ENCODE assay signal across 19 cellular contexts in the genomic region with DNA sequence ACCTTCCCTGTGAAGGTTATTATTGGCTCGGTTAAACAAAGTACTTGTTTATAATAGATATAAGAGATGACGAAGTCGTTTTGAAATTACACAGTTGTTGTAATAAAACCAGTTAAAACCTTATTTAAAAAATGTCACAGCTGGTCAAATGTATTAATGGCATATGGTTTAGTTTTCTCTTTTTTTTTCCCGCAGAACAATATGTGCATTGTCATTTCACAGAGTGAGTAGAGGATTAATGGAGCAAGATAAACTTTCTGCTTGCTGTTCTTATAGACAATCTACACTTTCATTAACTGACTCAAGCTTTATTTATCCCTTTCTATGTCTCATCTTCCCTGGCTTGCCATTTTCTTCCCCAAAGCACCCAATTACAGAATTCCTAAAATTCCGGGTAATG.
DNase-seq lines count a peak whose midpoint lies in the region; ATAC-seq, FAIRE-seq and TF ChIP-seq lines count a peak whose summit lies in the region.
"Had no signal": no experiment of that assay in that cellular context is flagged by ENCODE, and none has a peak within 500 bp of the region (broad histone marks: within the 10 kb centered on the region; RNA-seq: fewer than 3 reads in every experiment).

No MANE protein-coding gene starts in this region.

- no peak overlapping the region for H2AFZ ChIP-seq in neural progenitor cell (replicated peaks)

- FAIRE-seq in endometrium (lab: Jason Lieb, UNC): peak; percentile 95
- FAIRE-seq: K562 had no signal

- TF ChIP-seq CTCF in nephron progenitor cell (IDR thresholded peaks at IDR 0.05): no peak
- no peak for TF ChIP-seq CTCF in neural progenitor cell (IDR thresholded peaks at IDR 0.05)

- H3K36me3 Mint-ChIP-seq in nephron progenitor cell (ENCODE audit: low read depth): no peaks in the 10 kb centered on the region
- no peaks in the 10 kb centered on the region for H3K36me3 Mint-ChIP-seq in neural progenitor cell
- H3K36me3 Mint-ChIP-seq: CD8-positive, alpha-beta T cell had no signal

- H3K27me3 ChIP-seq in SJCRH30 (no peaks in the 10 kb centered on the region), neural progenitor cell (no peaks in the 10 kb centered on the region)
- H3K27me3 ChIP-seq: BLaER1 treated with 17β-estradiol and CSF1 and Interleukin-3, amounts not matched to agents 10 nM and 100 nM had no signal

- DNase-seq in NCI-H2171 (lab: John Stamatoyannopoulos, UW) (peak; percentile 19), SJCRH30 (peak in 1 of 2 experiments; percentile 67), nephron progenitor cell (no peak), DMS153 treated with DMSO at 0.1 percent for 48 hours (lab: John Stamatoyannopoulos, UW; ENCODE audit: unreplicated experiment) (no peak), neural progenitor cell (ENCODE audit: low spot score) (no peak)
- DNase-seq: CD8-positive, alpha-beta T cell; COR-L47; DMS79; GDM1; GOT3; H7; IMR-90 had no signal

- H3K4me2 ChIP-seq in neural progenitor cell: no peak overlapping the region
- H3K4me2 ChIP-seq: BLaER1 treated with 17β-estradiol and CSF1 and Interleukin-3, amounts not matched to agents 10 nM and 100 nM had no signal

- H3F3A ChIP-seq in neural progenitor cell (ENCODE audit: low read depth): no peaks in the 10 kb centered on the region

- peaks cover 41% of the 10 kb centered on the region for H3K4me1 ChIP-seq in SJCRH30
- no peaks in the 10 kb centered on the region for H3K4me1 ChIP-seq in neural progenitor cell

- no peak for ATAC-seq in HG03378 (IDR thresholded peaks at IDR 0.05; ENCODE audit: unreplicated experiment)
- no peak for ATAC-seq in HG03520 (IDR thresholded peaks at IDR 0.05; ENCODE audit: unreplicated experiment)
- ATAC-seq: CD8-positive, alpha-beta T cell; K562 had no signal

- no peak overlapping the region for H3K4me3 ChIP-seq in SJCRH30
- H3K4me3 ChIP-seq in neural progenitor cell: no peak overlapping the region
- H3K4me3 ChIP-seq: BLaER1 treated with 17β-estradiol and CSF1 and Interleukin-3, amounts not matched to agents 10 nM and 100 nM; K562 had no signal

- no peaks in the 10 kb centered on the region for H3K9me3 Mint-ChIP-seq in nephron progenitor cell
- H3K9me3 Mint-ChIP-seq in neural progenitor cell: no peaks in the 10 kb centered on the region
- H3K9me3 Mint-ChIP-seq: CD8-positive, alpha-beta T cell had no signal

- H3K9ac ChIP-seq in neural progenitor cell: no peak overlapping the region
- H3K9ac ChIP-seq: BLaER1 treated with 17β-estradiol and CSF1 and Interleukin-3, amounts not matched to agents 10 nM and 100 nM had no signal

- H3K27ac Mint-ChIP-seq in nephron progenitor cell: peak overlapping the region; percentile 1
- no peak overlapping the region for H3K27ac Mint-ChIP-seq in neural progenitor cell
- H3K27ac Mint-ChIP-seq: B cell; CD8-positive, alpha-beta T cell had no signal

- no peaks in the 10 kb centered on the region for H4K20me1 ChIP-seq in neural progenitor cell (ENCODE audit: low read depth)
- H4K20me1 ChIP-seq: BLaER1 treated with 17β-estradiol and CSF1 and Interleukin-3, amounts not matched to agents 10 nM and 100 nM had no signal

- no peaks in the 10 kb centered on the region for H3K79me2 ChIP-seq in neural progenitor cell (ENCODE audit: low read depth)

- H3K4me1 Mint-ChIP-seq in nephron progenitor cell: peaks cover 78% of the 10 kb centered on the region
- H3K4me1 Mint-ChIP-seq in neural progenitor cell: no peaks in the 10 kb centered on the region

- H3K27me3 Mint-ChIP-seq in nephron progenitor cell (ENCODE audit: low read depth, poor library complexity) (no peaks in the 10 kb centered on the region), neural progenitor cell (ENCODE audit: insufficient read depth, low read depth) (peaks cover 3% of the 10 kb centered on the region)
- H3K27me3 Mint-ChIP-seq: B cell had no signal

- H3K4me3 Mint-ChIP-seq in nephron progenitor cell: no peak overlapping the region
- no peak overlapping the region for H3K4me3 Mint-ChIP-seq in neural progenitor cell
- H3K4me3 Mint-ChIP-seq: B cell; CD8-positive, alpha-beta T cell had no signal

- H3K27ac ChIP-seq in SJCRH30 (peak overlapping the region; percentile 19; the same call in 1 of the 2 replicates), neural progenitor cell (no peak overlapping the region)
- H3K27ac ChIP-seq: BLaER1 treated with 17β-estradiol and CSF1 and Interleukin-3, amounts not matched to agents 10 nM and 100 nM; HL-60 had no signal

- H3K36me3 ChIP-seq in SJCRH30 (no peaks in the 10 kb centered on the region), neural progenitor cell (no peaks in the 10 kb centered on the region)
- H3K36me3 ChIP-seq: BLaER1 treated with 17β-estradiol and CSF1 and Interleukin-3, amounts not matched to agents 10 nM and 100 nM had no signal

- no peaks in the 10 kb centered on the region for H3K9me3 ChIP-seq in SJCRH30 (replicated peaks)
- H3K9me3 ChIP-seq in neural progenitor cell (ENCODE audit: low read depth): no peaks in the 10 kb centered on the region
